9 cellular contexts compared by ENCODE assay signal in genomic region chr6:47440722-47441121, GRCh38. TPM values are rescaled to one million over a fixed set of nuclear protein-coding genes. Genes with fewer than 3 reads are reported as not detected.
DNase-seq lines count a peak whose midpoint lies in the region; ATAC-seq and TF ChIP-seq lines count a peak whose summit lies in the region.
"Had no signal": no experiment of that assay in that cellular context is flagged by ENCODE, and none has a peak within 500 bp of the region (broad histone marks: within the 10 kb centered on the region; RNA-seq: fewer than 3 reads in every experiment).

No MANE protein-coding gene starts in this region.

- no peak overlapping the region for H2BK12ac ChIP-seq in neuronal stem cell (ENCODE audit: low read length)

- H3K14ac ChIP-seq in neuronal stem cell (ENCODE audit: low read length), result no peak overlapping the region

- H3K4me2 ChIP-seq in MM.1S (ENCODE audit: low read depth, low read length) (peak overlapping the region; percentile 24; the same call in 1 of the 2 replicates), neuronal stem cell (ENCODE audit: insufficient read depth, low read length, poor library complexity, severe bottlenecking) (no peak overlapping the region)

- no peaks in the 10 kb centered on the region for H3K9me2 ChIP-seq in MM.1S (replicated peaks; ENCODE audit: insufficient read depth, low read length)

- H2BK120ac ChIP-seq in neuronal stem cell (ENCODE audit: low read depth, low read length), result no peak overlapping the region

- DNase-seq in MM.1S (peak; percentile 46), myocyte (ENCODE audit: low read depth) (peak; percentile 33), NCI-H2081 treated with DMSO at 0.1 percent for 48 hours (lab: John Stamatoyannopoulos, UW) (no peak), T-helper 2 cell (no peak), neuronal stem cell (ENCODE audit: low spot score) (no peak)
- DNase-seq in stimulated activated naive CD8-positive, alpha-beta T cell treated with anti-CD3 and anti-CD28 coated beads, Interleukin-15, Interleukin-2, amounts not matched to agents 100 U/mL and 50 U/mL, for 24 hours, result no peak

- H3K27ac ChIP-seq in MM.1S (ENCODE audit: low read length) (no peak overlapping the region), neuronal stem cell (replicated peaks; ENCODE audit: low read length) (no peak overlapping the region)

- no peaks in the 10 kb centered on the region for H3K79me2 ChIP-seq in MM.1S (ENCODE audit: low read length)

- H3K36me3 ChIP-seq in MM.1S (replicated peaks; ENCODE audit: insufficient read depth, low read length) (no peaks in the 10 kb centered on the region), neuronal stem cell (replicated peaks in 1 of 2; ENCODE audit: control insufficient read depth in 2 of 2, insufficient read depth in 2 of 2, low read length in 2 of 2) (no peaks in the 10 kb centered on the region)

- H2BK5ac ChIP-seq in neuronal stem cell (ENCODE audit: low read length), result no peak overlapping the region

- H3K4me1 ChIP-seq in MM.1S (ENCODE audit: low read length), result peaks cover 6% of the 10 kb centered on the region
- H3K4me1 ChIP-seq in neuronal stem cell (ENCODE audit: control insufficient read depth in 2 of 2, insufficient read depth in 1 of 2, low read depth in 1 of 2, low read length in 2 of 2), result no peaks in the 10 kb centered on the region

- no peak overlapping the region for H3K9ac ChIP-seq in MM.1S (ENCODE audit: low read length)
- H3K9ac ChIP-seq in neuronal stem cell (ENCODE audit: low read depth, low read length, poor library complexity), result no peak overlapping the region

- H2AFZ ChIP-seq in MM.1S (ENCODE audit: low read length) (no peak overlapping the region), neuronal stem cell (ENCODE audit: low read length) (no peak overlapping the region)

- H3K79me1 ChIP-seq in neuronal stem cell (ENCODE audit: low read depth, low read length), result no peaks in the 10 kb centered on the region

- no peak overlapping the region for H2AK5ac ChIP-seq in neuronal stem cell (ENCODE audit: low read depth, low read length)

- H3K9me3 ChIP-seq in MM.1S (replicated peaks; ENCODE audit: insufficient read depth, low read length) (no peaks in the 10 kb centered on the region), neuronal stem cell (replicated peaks in 1 of 2; ENCODE audit: control insufficient read depth in 2 of 2, insufficient read depth in 1 of 2, low read depth in 1 of 2, low read length in 2 of 2) (no peaks in the 10 kb centered on the region)

- TF ChIP-seq CTCF in MM.1S (IDR thresholded peaks at IDR 0.05; ENCODE audit: low read length), result no peak

- no CpG with 5 or more reads among the region's 3 CpGs for WGBS in neuronal stem cell (ENCODE audit: extremely low coverage in 2 of 2, insufficient read length in 2 of 2, insufficient replicate concordance in 1 of 2), 2 donors

- H2BK15ac ChIP-seq in neuronal stem cell (ENCODE audit: low read length), result no peak overlapping the region

- H3K23ac ChIP-seq in neuronal stem cell (ENCODE audit: low read depth, low read length, poor library complexity), result no peak overlapping the region

- no peak overlapping the region for H4K91ac ChIP-seq in neuronal stem cell (ENCODE audit: low read depth, low read length, poor library complexity)

- H3F3A ChIP-seq in MM.1S (ENCODE audit: insufficient read depth, low read length), result no peaks in the 10 kb centered on the region

- H3K4ac ChIP-seq in neuronal stem cell (ENCODE audit: low read length), result no peak overlapping the region

- no peaks in the 10 kb centered on the region for H4K20me1 ChIP-seq in MM.1S (ENCODE audit: insufficient read depth, low read length)

- ATAC-seq in GM18867 (IDR thresholded peaks at IDR 0.05; ENCODE audit: unreplicated experiment) (peak; percentile 64), HG02610 (IDR thresholded peaks at IDR 0.05; ENCODE audit: unreplicated experiment) (peak; percentile 51)
- no peak for ATAC-seq in stimulated activated naive CD8-positive, alpha-beta T cell treated with anti-CD3 and anti-CD28 coated beads, Interleukin-15, Interleukin-2, amounts not matched to agents 100 U/mL and 50 U/mL, for 24 hours
- ATAC-seq: Panc1 had no signal

- no peaks in the 10 kb centered on the region for H3K27me3 ChIP-seq in MM.1S (replicated peaks; ENCODE audit: insufficient read depth, low read length)
- no peaks in the 10 kb centered on the region for H3K27me3 ChIP-seq in neuronal stem cell (ENCODE audit: control insufficient read depth in 3 of 3, insufficient read depth in 3 of 3, low read depth in 1 of 3, low read length in 3 of 3)

- no peak overlapping the region for H3K4me3 ChIP-seq in MM.1S (ENCODE audit: low read length)
- no peak overlapping the region for H3K4me3 ChIP-seq in neuronal stem cell (ENCODE audit: low read length in 2 of 2)

- H4K8ac ChIP-seq in neuronal stem cell (ENCODE audit: low read depth, low read length), result no peak overlapping the region

- no peak overlapping the region for H3K18ac ChIP-seq in neuronal stem cell (ENCODE audit: low read length)

RNA-seq across cellular contexts. Expression of gene CD2AP, which starts 36.9 kb away (rescaled TPM):
- 9.5 and 10.6 TPM in 2 replicates for total RNA-seq in myocyte
- polyA plus RNA-seq in myocyte (2012), result 4.7 TPM
- 17.0 TPM for polyA plus RNA-seq in neuronal stem cell (2013, experiment 1 of 2)
- 17.3 TPM for polyA plus RNA-seq in neuronal stem cell (2013, experiment 2 of 2)

Comparison
In these comparisons a context has a peak if more than half of its experiments do, and no peak if none do; other contexts are left out.
1. DNase-seq: peak in MM.1S (single experiment) and myocyte (single experiment); none in NCI-H2081 treated with DMSO at 0.1 percent for 48 hours (single experiment), T-helper 2 cell (0 of 5), neuronal stem cell (single experiment) and stimulated activated naive CD8-positive, alpha-beta T cell treated with anti-CD3 and anti-CD28 coated beads, Interleukin-15, Interleukin-2, amounts not matched to agents 100 U/mL and 50 U/mL, for 24 hours (single experiment).